In genomic region chr2:134280231-134280630, GRCh38 we compare ENCODE assay signal across 13 cellular contexts. TPM values are rescaled to one million over a fixed set of nuclear protein-coding genes. Genes with fewer than 3 reads are reported as not detected.
DNase-seq lines count a peak whose midpoint lies in the region; ATAC-seq, FAIRE-seq and TF ChIP-seq lines count a peak whose summit lies in the region.
"Had no signal": no experiment of that assay in that cellular context is flagged by ENCODE, and none has a peak within 500 bp of the region (broad histone marks: within the 10 kb centered on the region; RNA-seq: fewer than 3 reads in every experiment).

No MANE protein-coding gene starts in this region.

- peaks cover 27% of the 10 kb centered on the region for H3K36me3 Mint-ChIP-seq in activated B cell treated with CpG ODN at 0.5 μM for 24 hours (ENCODE audit: low read depth)
- peaks cover 11% of the 10 kb centered on the region for H3K36me3 Mint-ChIP-seq in activated CD8-positive, alpha-beta memory T cell treated with anti-CD3 and anti-CD28 coated beads, Interleukin-2, amount 10 ng/mL, durations not matched to agents 7 days and 5 days
- peaks cover 7% of the 10 kb centered on the region in 2 donors for H3K36me3 Mint-ChIP-seq in activated naive CD4-positive, alpha-beta T cell treated with anti-CD3 and anti-CD28 coated beads, Interleukin-2, amount 50 U/mL, for 72 hours

- H3K4me1 Mint-ChIP-seq in activated B cell treated with CpG ODN at 0.5 μM for 24 hours: peaks cover 97% of the 10 kb centered on the region
- peaks cover 34% of the 10 kb centered on the region for H3K4me1 Mint-ChIP-seq in activated CD8-positive, alpha-beta memory T cell treated with anti-CD3 and anti-CD28 coated beads, Interleukin-2, amount 10 ng/mL, durations not matched to agents 7 days and 5 days

- ATAC-seq in heart left ventricle: peak in 1 of 4 donors; percentile 12
- no peak for ATAC-seq in Right ventricle myocardium superior (ENCODE audit: poor library complexity)
- ATAC-seq in activated B cell treated with CpG ODN at 0.5 μM for 24 hours (ENCODE audit: low read depth): no peak
- ATAC-seq in activated CD8-positive, alpha-beta memory T cell treated with anti-CD3 and anti-CD28 coated beads, Interleukin-2, amount 10 ng/mL, durations not matched to agents 7 days and 5 days: no peak
- ATAC-seq in activated naive CD4-positive, alpha-beta T cell treated with anti-CD3 and anti-CD28 coated beads, Interleukin-2, amount 50 U/mL, for 72 hours: no peak

- no peak for TF ChIP-seq POLR2A in heart left ventricle (IDR thresholded peaks at IDR 0.05)

- POLR2A ChIA-PET in activated B cell treated with CpG ODN at 0.5 μM for 24 hours (lab: Charles Lee): interaction anchor here (2.6 kb wide), 1 partner anchor 10 kb away, joined by 10 read pairs; no protein-coding TSS in a partner anchor

- no peaks in the 10 kb centered on the region for H3K9me3 ChIP-seq in heart left ventricle

- CTCF ChIA-PET in activated B cell treated with CpG ODN at 0.5 μM for 24 hours (lab: Charles Lee): interaction anchor here (0.9 kb wide), 1 partner anchor 158 kb away, joined by 3 read pairs; no protein-coding TSS in a partner anchor
- CTCF ChIA-PET in activated CD8-positive, alpha-beta memory T cell treated with anti-CD3 and anti-CD28 coated beads, Interleukin-2, amount 10 ng/mL, durations not matched to agents 7 days and 5 days (lab: Charles Lee): interaction anchor here (0.9 to 1.5 kb wide), 5 partner anchors 10 to 162 kb away, joined by 3 to 4 read pairs (median 4); no protein-coding TSS in a partner anchor

- H3K27ac ChIP-seq in heart left ventricle: peak overlapping the region in 8 of 12 donors; percentile 2 to 68 (median 46)

- WGBS in heart left ventricle, 4 donors: 40 to 64% (median 54%) methylated on average over 5 of the region's 5 CpGs

- FAIRE-seq in GM18507 (lab: Jason Lieb, UNC) (peak; percentile 39), urothelium cell line (lab: Jason Lieb, UNC) (peak; percentile 23)

- peaks cover 0 to 68% (median 44%) of the 10 kb centered on the region in 12 donors for H3K4me1 ChIP-seq in heart left ventricle

- TF ChIP-seq CTCF in heart left ventricle (IDR thresholded peaks at IDR 0.05) (no peak), activated B cell treated with CpG ODN at 0.5 μM for 24 hours (IDR thresholded peaks at IDR 0.05) (no peak)

- H3K4me3 ChIP-seq in heart left ventricle: no peak overlapping the region

- DNase-seq in heart left ventricle (no peak), Right ventricle myocardium superior (no peak), GM18507 (ENCODE audit: extremely low spot score, insufficient read length, low read depth) (no peak), activated B cell treated with CpG ODN at 0.5 μM for 24 hours (no peak), urothelium cell line (ENCODE audit: low spot score) (no peak), GM03348 (ENCODE audit: low spot score) (no peak)
- no peak for DNase-seq in activated CD8-positive, alpha-beta memory T cell treated with anti-CD3 and anti-CD28 coated beads, Interleukin-2, amount 10 ng/mL, durations not matched to agents 7 days and 5 days
- no peak for DNase-seq in activated naive CD4-positive, alpha-beta T cell treated with anti-CD3 and anti-CD28 coated beads, Interleukin-2, amount 50 U/mL, for 72 hours (ENCODE audit: low spot score in 2 of 2)
- DNase-seq: DMS 273 treated with DMSO at 0.1 percent for 48 hours, GOT3, IMR-90, NCI-H1930, NCI-H748 treated with DMSO at 0.1 percent for 48 hours had no signal

- H3K4me3 Mint-ChIP-seq in activated B cell treated with CpG ODN at 0.5 μM for 24 hours: no peak overlapping the region
- no peak overlapping the region for H3K4me3 Mint-ChIP-seq in activated CD8-positive, alpha-beta memory T cell treated with anti-CD3 and anti-CD28 coated beads, Interleukin-2, amount 10 ng/mL, durations not matched to agents 7 days and 5 days

- no peaks in the 10 kb centered on the region for H3K27me3 Mint-ChIP-seq in activated B cell treated with CpG ODN at 0.5 μM for 24 hours
- H3K27me3 Mint-ChIP-seq in activated CD8-positive, alpha-beta memory T cell treated with anti-CD3 and anti-CD28 coated beads, Interleukin-2, amount 10 ng/mL, durations not matched to agents 7 days and 5 days: peaks cover 43% of the 10 kb centered on the region

- peak overlapping the region; percentile 86 for H3K27ac Mint-ChIP-seq in activated B cell treated with CpG ODN at 0.5 μM for 24 hours
- H3K27ac Mint-ChIP-seq in activated CD8-positive, alpha-beta memory T cell treated with anti-CD3 and anti-CD28 coated beads, Interleukin-2, amount 10 ng/mL, durations not matched to agents 7 days and 5 days: no peak overlapping the region
- H3K27ac Mint-ChIP-seq in activated naive CD4-positive, alpha-beta T cell treated with anti-CD3 and anti-CD28 coated beads, Interleukin-2, amount 50 U/mL, for 72 hours: no peak overlapping the region

- no peaks in the 10 kb centered on the region for H3K27me3 ChIP-seq in heart left ventricle

- intact Hi-C loops in heart left ventricle (cut with DNase I) (loop anchor here in 1 of 10 donors (5.0 kb wide), 1 partner anchor 37 kb away; no protein-coding TSS in a partner anchor), Right ventricle myocardium superior (cut with DNase I) (no loop called here), activated B cell treated with CpG ODN at 0.5 μM for 24 hours (cut with micrococcal nuclease) (no loop called here)

- H3K9me3 Mint-ChIP-seq in activated B cell treated with CpG ODN at 0.5 μM for 24 hours: peaks cover 4% of the 10 kb centered on the region
- H3K9me3 Mint-ChIP-seq in activated CD8-positive, alpha-beta memory T cell treated with anti-CD3 and anti-CD28 coated beads, Interleukin-2, amount 10 ng/mL, durations not matched to agents 7 days and 5 days (ENCODE audit: low read depth): no peaks in the 10 kb centered on the region
- H3K9me3 Mint-ChIP-seq in activated naive CD4-positive, alpha-beta T cell treated with anti-CD3 and anti-CD28 coated beads, Interleukin-2, amount 50 U/mL, for 72 hours: no peaks in the 10 kb centered on the region

- H3K36me3 ChIP-seq in heart left ventricle: no peaks in the 10 kb centered on the region

RNA-seq across cellular contexts. Expression of gene MGAT5, which starts 26.4 kb away (rescaled TPM):
- total RNA-seq in heart left ventricle: 100 to 1,000 TPM in 3 of 9 donors, 10 to 100 TPM in 6; 63.1 to 116 (median 84.5) TPM
- 10 to 100 TPM in 1 of 2 donors, 1 to 10 TPM in 1; 9.7 to 38.8 TPM for polyA plus RNA-seq in heart left ventricle
- total RNA-seq in Right ventricle myocardium superior: 82.8 TPM
- total RNA-seq in activated B cell treated with CpG ODN at 0.5 μM for 24 hours: 66.7 and 69.0 TPM in 2 replicates
- total RNA-seq in activated CD8-positive, alpha-beta memory T cell treated with anti-CD3 and anti-CD28 coated beads, Interleukin-2, amount 10 ng/mL, durations not matched to agents 7 days and 5 days: 10 to 100 TPM; 40.3 to 43.6 TPM
- total RNA-seq in activated naive CD4-positive, alpha-beta T cell treated with anti-CD3 and anti-CD28 coated beads, Interleukin-2, amount 50 U/mL, for 72 hours: 10 to 100 TPM; 11.8 to 13.2 TPM
